9 cellular contexts compared by ENCODE assay signal in the genomic region with DNA sequence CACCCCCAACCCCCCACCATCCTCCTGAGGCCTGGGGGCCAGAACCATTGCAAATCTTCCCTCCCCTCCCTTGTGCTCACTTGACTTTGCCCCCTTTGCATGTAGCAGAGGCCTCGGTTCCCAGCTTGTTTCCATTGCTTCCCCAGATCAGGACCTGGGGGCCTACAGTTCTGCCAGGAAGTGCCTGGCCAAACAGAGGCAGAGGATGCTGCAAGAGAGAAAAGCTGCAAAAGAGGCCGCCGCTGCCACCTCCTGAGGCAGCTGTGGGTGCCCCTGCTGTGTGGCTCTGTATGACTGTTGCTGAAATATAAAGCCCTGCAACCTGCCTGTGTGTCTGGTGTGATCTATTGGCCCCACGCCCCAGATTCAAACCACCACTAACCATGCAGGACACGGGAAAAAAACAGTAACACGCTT.
DNase-seq lines count a peak whose midpoint lies in the region; ATAC-seq and TF ChIP-seq lines count a peak whose summit lies in the region.
"Had no signal": no experiment of that assay in that cellular context is flagged by ENCODE, and none has a peak within 500 bp of the region (broad histone marks: within the 10 kb centered on the region; RNA-seq: fewer than 3 reads in every experiment).

No MANE protein-coding gene starts in this region.

- no peak for TF ChIP-seq CTCF in GM20000 (IDR thresholded peaks at IDR 0.05; ENCODE audit: extremely low read depth, missing control alignments)

- ATAC-seq in stimulated activated naive CD8-positive, alpha-beta T cell treated with anti-CD3 and anti-CD28 coated beads, Interleukin-15, amount 100 ng/mL, for 72 hours = no peak
- no peak for ATAC-seq in HG03196 (IDR thresholded peaks at IDR 0.05; ENCODE audit: unreplicated experiment)
- ATAC-seq in GM19455 (IDR thresholded peaks at IDR 0.05; ENCODE audit: unreplicated experiment) = no peak

- H3K9me3 Mint-ChIP-seq in activated naive CD4-positive, alpha-beta T cell treated with anti-CD3 and anti-CD28 coated beads, Interleukin-2, amount 50 U/mL, for 24 hours = no peaks in the 10 kb centered on the region
- no peaks in the 10 kb centered on the region for H3K9me3 Mint-ChIP-seq in stimulated activated naive CD8-positive, alpha-beta T cell treated with anti-CD3 and anti-CD28 coated beads, Interleukin-15, amount 100 ng/mL, for 72 hours

- H3K4me1 Mint-ChIP-seq in activated naive CD4-positive, alpha-beta T cell treated with anti-CD3 and anti-CD28 coated beads, Interleukin-2, amount 50 U/mL, for 24 hours = peaks cover 34% of the 10 kb centered on the region
- H3K4me1 Mint-ChIP-seq in stimulated activated naive CD8-positive, alpha-beta T cell treated with anti-CD3 and anti-CD28 coated beads, Interleukin-15, amount 100 ng/mL, for 72 hours = peaks cover 61% of the 10 kb centered on the region

- H3K27me3 Mint-ChIP-seq in activated naive CD4-positive, alpha-beta T cell treated with anti-CD3 and anti-CD28 coated beads, Interleukin-2, amount 50 U/mL, for 24 hours = no peaks in the 10 kb centered on the region
- H3K27me3 Mint-ChIP-seq in stimulated activated naive CD8-positive, alpha-beta T cell treated with anti-CD3 and anti-CD28 coated beads, Interleukin-15, amount 100 ng/mL, for 72 hours = no peaks in the 10 kb centered on the region

- DNase-seq in stimulated activated CD4-positive, alpha-beta T cell treated with anti-CD3 and anti-CD28 coated beads, Interleukin-15, amount 100 ng/mL, for 24 hours = peak; percentile 52
- no peak for DNase-seq in stimulated activated CD4-positive, alpha-beta T cell treated with anti-CD3 and anti-CD28 coated beads, Interleukin-4, amount 100 ng/mL, for 1 hour
- DNase-seq in NCI-H146 treated with DMSO at 0.1 percent for 48 hours (lab: John Stamatoyannopoulos, UW; ENCODE audit: unreplicated experiment) (peak; percentile 6), GM20000 (ENCODE audit: low spot score) (no peak)
- no peak for DNase-seq in stimulated activated naive CD8-positive, alpha-beta T cell treated with anti-CD3 and anti-CD28 coated beads, Interleukin-15, amount 100 ng/mL, for 72 hours
- DNase-seq: kidney had no signal

- H3K36me3 Mint-ChIP-seq in activated naive CD4-positive, alpha-beta T cell treated with anti-CD3 and anti-CD28 coated beads, Interleukin-2, amount 50 U/mL, for 24 hours = peaks cover 22% of the 10 kb centered on the region

- peak overlapping the region; percentile 94 for H3K4me3 Mint-ChIP-seq in activated naive CD4-positive, alpha-beta T cell treated with anti-CD3 and anti-CD28 coated beads, Interleukin-2, amount 50 U/mL, for 24 hours
- peak overlapping the region; percentile 94 to 98 for H3K4me3 Mint-ChIP-seq in stimulated activated naive CD8-positive, alpha-beta T cell treated with anti-CD3 and anti-CD28 coated beads, Interleukin-15, amount 100 ng/mL, for 72 hours

- H3K27ac Mint-ChIP-seq in activated naive CD4-positive, alpha-beta T cell treated with anti-CD3 and anti-CD28 coated beads, Interleukin-2, amount 50 U/mL, for 24 hours = peak overlapping the region; percentile 98
- peak overlapping the region in 1 of 2 donors; percentile 72 for H3K27ac Mint-ChIP-seq in stimulated activated naive CD8-positive, alpha-beta T cell treated with anti-CD3 and anti-CD28 coated beads, Interleukin-15, amount 100 ng/mL, for 72 hours

Comparison
In these comparisons a context has a peak if more than half of its experiments do, and no peak if none do; other contexts are left out.
1. DNase-seq: peak in stimulated activated CD4-positive, alpha-beta T cell treated with anti-CD3 and anti-CD28 coated beads, Interleukin-15, amount 100 ng/mL, for 24 hours (single experiment) and NCI-H146 treated with DMSO at 0.1 percent for 48 hours (single experiment); none in stimulated activated CD4-positive, alpha-beta T cell treated with anti-CD3 and anti-CD28 coated beads, Interleukin-4, amount 100 ng/mL, for 1 hour (single experiment), stimulated activated naive CD8-positive, alpha-beta T cell treated with anti-CD3 and anti-CD28 coated beads, Interleukin-15, amount 100 ng/mL, for 72 hours (0 of 2) and GM20000 (single experiment).